ENCODE assay signal across 1 cellular context in the genomic region with DNA sequence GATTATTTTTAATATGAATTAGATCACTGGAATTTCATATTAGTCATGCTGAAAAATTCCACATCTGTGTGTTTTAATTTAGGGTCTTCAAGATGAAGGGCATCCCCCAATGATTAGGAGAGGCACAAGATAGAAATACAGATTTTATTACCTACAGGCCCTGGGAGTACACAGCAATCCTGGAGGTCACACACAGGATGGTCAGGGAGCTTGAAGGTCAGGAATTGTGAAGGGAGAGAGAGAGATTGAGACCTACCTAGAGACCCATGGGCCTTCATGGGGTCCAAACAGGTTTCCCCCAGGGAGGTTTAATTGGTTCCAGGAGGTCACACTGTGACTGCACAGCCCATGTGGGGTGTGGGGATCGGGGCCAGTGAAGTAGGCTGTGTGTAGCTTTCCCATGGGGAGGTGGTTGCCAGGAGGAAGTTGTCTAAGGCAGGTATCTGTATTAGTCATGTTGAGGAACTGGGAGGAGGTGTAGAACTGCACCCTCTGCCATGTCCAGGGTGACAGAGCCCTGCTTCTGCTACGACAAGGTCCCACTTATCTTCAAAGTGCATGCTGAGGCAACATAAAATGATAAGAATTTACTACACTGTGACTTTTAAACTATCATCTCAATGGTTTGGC.
TF ChIP-seq lines count a peak whose summit lies in the region.

No MANE protein-coding gene starts in this region.

TF ChIP-seq in K562, 482 proteins besides CTCF, POLR2A, EP300 and RAD21 (continued from another document and continues in another):
- TF ChIP-seq PRPF4 (IDR thresholded peaks at IDR 0.05; ENCODE audit: insufficient read depth, low read depth, low read length, poor library complexity, severe bottlenecking): no peak
- TF ChIP-seq SIX5 (IDR thresholded peaks at IDR 0.05; ENCODE audit: borderline replicate concordance in 1 of 2, insufficient read depth in 1 of 2, low read depth in 1 of 2, low read length in 2 of 2): no peak
- TF ChIP-seq, protein P1, sequence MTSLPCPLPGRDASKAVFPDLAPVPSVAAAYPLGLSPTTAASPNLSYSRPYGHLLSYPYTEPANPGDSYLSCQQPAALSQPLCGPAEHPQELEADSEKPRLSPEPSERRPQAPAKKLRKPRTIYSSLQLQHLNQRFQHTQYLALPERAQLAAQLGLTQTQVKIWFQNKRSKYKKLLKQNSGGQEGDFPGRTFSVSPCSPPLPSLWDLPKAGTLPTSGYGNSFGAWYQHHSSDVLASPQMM (CRISPR knock-in tag; IDR thresholded peaks at IDR 0.05): no peak
- TF ChIP-seq ETV1 (tag; conservative IDR thresholded peaks at IDR 0.05; ENCODE audit: low read depth): no peak
- no peak for TF ChIP-seq PRMT5 (CRISPR knock-in tag; IDR thresholded peaks at IDR 0.05)
- TF ChIP-seq NR1H2 (CRISPR knock-in tag; IDR thresholded peaks at IDR 0.05): no peak
- TF ChIP-seq, protein P2, sequence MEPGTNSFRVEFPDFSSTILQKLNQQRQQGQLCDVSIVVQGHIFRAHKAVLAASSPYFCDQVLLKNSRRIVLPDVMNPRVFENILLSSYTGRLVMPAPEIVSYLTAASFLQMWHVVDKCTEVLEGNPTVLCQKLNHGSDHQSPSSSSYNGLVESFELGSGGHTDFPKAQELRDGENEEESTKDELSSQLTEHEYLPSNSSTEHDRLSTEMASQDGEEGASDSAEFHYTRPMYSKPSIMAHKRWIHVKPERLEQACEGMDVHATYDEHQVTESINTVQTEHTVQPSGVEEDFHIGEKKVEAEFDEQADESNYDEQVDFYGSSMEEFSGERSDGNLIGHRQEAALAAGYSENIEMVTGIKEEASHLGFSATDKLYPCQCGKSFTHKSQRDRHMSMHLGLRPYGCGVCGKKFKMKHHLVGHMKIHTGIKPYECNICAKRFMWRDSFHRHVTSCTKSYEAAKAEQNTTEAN (CRISPR knock-in tag; IDR thresholded peaks at IDR 0.05): no peak
- no peak for TF ChIP-seq USF2 (CRISPR knock-in tag; IDR thresholded peaks at IDR 0.05)
- no peak for TF ChIP-seq HNRNPH1 (optimal IDR thresholded peaks at IDR 0.05; ENCODE audit: low read depth, low read length)
- peak in 1 of 2 experiments; percentile 74; a peak in 2 of 4 replicates for TF ChIP-seq HDAC1 (IDR thresholded peaks at IDR 0.05)
- TF ChIP-seq SAP30 (IDR thresholded peaks at IDR 0.05; ENCODE audit: borderline replicate concordance, insufficient read depth, low read depth, low read length, poor library complexity, severe bottlenecking): no peak
- TF ChIP-seq ZNF79 (CRISPR knock-in tag; IDR thresholded peaks at IDR 0.05; ENCODE audit: low read depth): no peak
- TF ChIP-seq ZNF436 (CRISPR knock-in tag; IDR thresholded peaks at IDR 0.05): no peak
- no peak for TF ChIP-seq ZNF740 (CRISPR knock-in tag; IDR thresholded peaks at IDR 0.05)
- no peak for TF ChIP-seq ZNF740 (tag; IDR thresholded peaks at IDR 0.05)
- no peak for TF ChIP-seq RBM25 (IDR thresholded peaks at IDR 0.05; ENCODE audit: low read depth, low read length, severe bottlenecking)
- TF ChIP-seq ARNT (IDR thresholded peaks at IDR 0.05): no peak
- TF ChIP-seq MIER1 (IDR thresholded peaks at IDR 0.05; ENCODE audit: low read depth): no peak
- TF ChIP-seq PHF21A (IDR thresholded peaks at IDR 0.05; ENCODE audit: borderline replicate concordance, low read depth): no peak
- TF ChIP-seq ZNF717 (CRISPR knock-in tag; IDR thresholded peaks at IDR 0.05): no peak
- no peak for TF ChIP-seq MLX (CRISPR knock-in tag; conservative IDR thresholded peaks at IDR 0.05)
- no peak for TF ChIP-seq ZBTB7A (IDR thresholded peaks at IDR 0.05; ENCODE audit: borderline replicate concordance, control insufficient read depth, low read depth, low read length)
- TF ChIP-seq KDM1A (IDR thresholded peaks at IDR 0.05): no peak
- TF ChIP-seq RFX1 (IDR thresholded peaks at IDR 0.05): peak; percentile 56
- no peak for TF ChIP-seq JUN (IDR thresholded peaks at IDR 0.05; ENCODE audit: borderline replicate concordance, low read depth, low read length)
- no peak for TF ChIP-seq JUN (CRISPR knock-in tag; IDR thresholded peaks at IDR 0.05; ENCODE audit: borderline replicate concordance)
- TF ChIP-seq, protein P3, sequence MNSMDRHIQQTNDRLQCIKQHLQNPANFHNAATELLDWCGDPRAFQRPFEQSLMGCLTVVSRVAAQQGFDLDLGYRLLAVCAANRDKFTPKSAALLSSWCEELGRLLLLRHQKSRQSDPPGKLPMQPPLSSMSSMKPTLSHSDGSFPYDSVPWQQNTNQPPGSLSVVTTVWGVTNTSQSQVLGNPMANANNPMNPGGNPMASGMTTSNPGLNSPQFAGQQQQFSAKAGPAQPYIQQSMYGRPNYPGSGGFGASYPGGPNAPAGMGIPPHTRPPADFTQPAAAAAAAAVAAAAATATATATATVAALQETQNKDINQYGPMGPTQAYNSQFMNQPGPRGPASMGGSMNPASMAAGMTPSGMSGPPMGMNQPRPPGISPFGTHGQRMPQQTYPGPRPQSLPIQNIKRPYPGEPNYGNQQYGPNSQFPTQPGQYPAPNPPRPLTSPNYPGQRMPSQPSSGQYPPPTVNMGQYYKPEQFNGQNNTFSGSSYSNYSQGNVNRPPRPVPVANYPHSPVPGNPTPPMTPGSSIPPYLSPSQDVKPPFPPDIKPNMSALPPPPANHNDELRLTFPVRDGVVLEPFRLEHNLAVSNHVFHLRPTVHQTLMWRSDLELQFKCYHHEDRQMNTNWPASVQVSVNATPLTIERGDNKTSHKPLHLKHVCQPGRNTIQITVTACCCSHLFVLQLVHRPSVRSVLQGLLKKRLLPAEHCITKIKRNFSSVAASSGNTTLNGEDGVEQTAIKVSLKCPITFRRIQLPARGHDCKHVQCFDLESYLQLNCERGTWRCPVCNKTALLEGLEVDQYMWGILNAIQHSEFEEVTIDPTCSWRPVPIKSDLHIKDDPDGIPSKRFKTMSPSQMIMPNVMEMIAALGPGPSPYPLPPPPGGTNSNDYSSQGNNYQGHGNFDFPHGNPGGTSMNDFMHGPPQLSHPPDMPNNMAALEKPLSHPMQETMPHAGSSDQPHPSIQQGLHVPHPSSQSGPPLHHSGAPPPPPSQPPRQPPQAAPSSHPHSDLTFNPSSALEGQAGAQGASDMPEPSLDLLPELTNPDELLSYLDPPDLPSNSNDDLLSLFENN (IDR thresholded peaks at IDR 0.05; ENCODE audit: low read depth in 2 of 2, low read length in 2 of 2): 0 out of 4 replicates have a peak, but pooled peaks of 1 of the 2 experiments have one; percentile 27
- TF ChIP-seq ARID1B (IDR thresholded peaks at IDR 0.05): peak; percentile 89
- TF ChIP-seq ZNF165 (CRISPR knock-in tag; IDR thresholded peaks at IDR 0.05; ENCODE audit: borderline replicate concordance): no peak
- no peak for TF ChIP-seq ZNF124 (CRISPR knock-in tag; IDR thresholded peaks at IDR 0.05)
- TF ChIP-seq TEAD1 (CRISPR knock-in tag; IDR thresholded peaks at IDR 0.05): no peak
- TF ChIP-seq MAZ (CRISPR knock-in tag; conservative IDR thresholded peaks at IDR 0.05 in 1 of 2, IDR thresholded peaks at IDR 0.05 in 1 of 2): no peak
- no peak for TF ChIP-seq NR2C1 (IDR thresholded peaks at IDR 0.05)
- TF ChIP-seq NR2C1 (tag; IDR thresholded peaks at IDR 0.05): 0 out of 2 replicates have a peak, but pooled peaks have one; percentile 26
- TF ChIP-seq ZZZ3 (IDR thresholded peaks at IDR 0.05): no peak
- no peak for TF ChIP-seq GTF3C2 (IDR thresholded peaks at IDR 0.05; ENCODE audit: borderline replicate concordance, extremely low read depth, insufficient read length)
- no peak for TF ChIP-seq RBFOX2 (IDR thresholded peaks at IDR 0.05; ENCODE audit: low read depth, low read length)
- no peak for TF ChIP-seq RNF219 (CRISPR knock-in tag; IDR thresholded peaks at IDR 0.05)
- TF ChIP-seq, protein P4, sequence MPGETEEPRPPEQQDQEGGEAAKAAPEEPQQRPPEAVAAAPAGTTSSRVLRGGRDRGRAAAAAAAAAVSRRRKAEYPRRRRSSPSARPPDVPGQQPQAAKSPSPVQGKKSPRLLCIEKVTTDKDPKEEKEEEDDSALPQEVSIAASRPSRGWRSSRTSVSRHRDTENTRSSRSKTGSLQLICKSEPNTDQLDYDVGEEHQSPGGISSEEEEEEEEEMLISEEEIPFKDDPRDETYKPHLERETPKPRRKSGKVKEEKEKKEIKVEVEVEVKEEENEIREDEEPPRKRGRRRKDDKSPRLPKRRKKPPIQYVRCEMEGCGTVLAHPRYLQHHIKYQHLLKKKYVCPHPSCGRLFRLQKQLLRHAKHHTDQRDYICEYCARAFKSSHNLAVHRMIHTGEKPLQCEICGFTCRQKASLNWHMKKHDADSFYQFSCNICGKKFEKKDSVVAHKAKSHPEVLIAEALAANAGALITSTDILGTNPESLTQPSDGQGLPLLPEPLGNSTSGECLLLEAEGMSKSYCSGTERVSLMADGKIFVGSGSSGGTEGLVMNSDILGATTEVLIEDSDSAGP (CRISPR knock-in tag; IDR thresholded peaks at IDR 0.05): no peak
- peak; percentile 74 for TF ChIP-seq CBFA2T2 (conservative IDR thresholded peaks at IDR 0.05)
- TF ChIP-seq PTBP1 (IDR thresholded peaks at IDR 0.05; ENCODE audit: low read depth, low read length): no peak
- TF ChIP-seq CBX2 (IDR thresholded peaks at IDR 0.05; ENCODE audit: insufficient read depth, low read length, poor library complexity, severe bottlenecking): no peak
- TF ChIP-seq CCNT2 (IDR thresholded peaks at IDR 0.05; ENCODE audit: borderline replicate concordance, extremely low read depth, insufficient read length, low read depth, low read length): peak; percentile 54
- TF ChIP-seq ZNF695 (CRISPR knock-in tag; IDR thresholded peaks at IDR 0.05): no peak
- TF ChIP-seq ZBTB26 (CRISPR knock-in tag; IDR thresholded peaks at IDR 0.05): no peak
- TF ChIP-seq ELF1 (tag; IDR thresholded peaks at IDR 0.05): no peak
- peak; percentile 69 for TF ChIP-seq POLR2AphosphoS5 (IDR thresholded peaks at IDR 0.05; ENCODE audit: control insufficient read depth, insufficient read depth, low read depth, low read length)
- TF ChIP-seq NR4A1 (CRISPR knock-in tag; IDR thresholded peaks at IDR 0.05): no peak
- TF ChIP-seq NR4A1 (tag; IDR thresholded peaks at IDR 0.05): no peak
- no peak for TF ChIP-seq ZNF561 (CRISPR knock-in tag; conservative IDR thresholded peaks at IDR 0.05)
- no peak for TF ChIP-seq NCOA6 (IDR thresholded peaks at IDR 0.05)
- TF ChIP-seq HNRNPUL1 (IDR thresholded peaks at IDR 0.05; ENCODE audit: low read length): no peak
- no peak for TF ChIP-seq PPARD (CRISPR knock-in tag; IDR thresholded peaks at IDR 0.05)
- TF ChIP-seq PTRF (tag; IDR thresholded peaks at IDR 0.05): no peak
